1 cellular context compared by ENCODE assay signal in genomic region chr15:39357478-39358268, GRCh38.
TF ChIP-seq lines count a peak whose summit lies in the region.

No MANE protein-coding gene starts in this region.

TF ChIP-seq in HepG2, 621 proteins besides CTCF, POLR2A, EP300 and RAD21 (continued from another document):
- TF ChIP-seq, protein P1, sequence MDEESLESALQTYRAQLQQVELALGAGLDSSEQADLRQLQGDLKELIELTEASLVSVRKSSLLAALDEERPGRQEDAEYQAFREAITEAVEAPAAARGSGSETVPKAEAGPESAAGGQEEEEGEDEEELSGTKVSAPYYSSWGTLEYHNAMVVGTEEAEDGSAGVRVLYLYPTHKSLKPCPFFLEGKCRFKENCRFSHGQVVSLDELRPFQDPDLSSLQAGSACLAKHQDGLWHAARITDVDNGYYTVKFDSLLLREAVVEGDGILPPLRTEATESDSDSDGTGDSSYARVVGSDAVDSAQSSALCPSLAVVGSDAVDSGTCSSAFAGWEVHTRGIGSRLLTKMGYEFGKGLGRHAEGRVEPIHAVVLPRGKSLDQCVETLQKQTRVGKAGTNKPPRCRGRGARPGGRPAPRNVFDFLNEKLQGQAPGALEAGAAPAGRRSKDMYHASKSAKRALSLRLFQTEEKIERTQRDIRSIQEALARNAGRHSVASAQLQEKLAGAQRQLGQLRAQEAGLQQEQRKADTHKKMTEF (CRISPR knock-in tag; IDR thresholded peaks at IDR 0.05) = no peak
- no peak for TF ChIP-seq MAFK (conservative IDR thresholded peaks at IDR 0.05 in 1 of 2, IDR thresholded peaks at IDR 0.05 in 1 of 2; ENCODE audit: low read length in 2 of 2)
- no peak for TF ChIP-seq ELF4 (CRISPR knock-in tag; IDR thresholded peaks at IDR 0.05; ENCODE audit: borderline replicate concordance)
- TF ChIP-seq, protein P2, sequence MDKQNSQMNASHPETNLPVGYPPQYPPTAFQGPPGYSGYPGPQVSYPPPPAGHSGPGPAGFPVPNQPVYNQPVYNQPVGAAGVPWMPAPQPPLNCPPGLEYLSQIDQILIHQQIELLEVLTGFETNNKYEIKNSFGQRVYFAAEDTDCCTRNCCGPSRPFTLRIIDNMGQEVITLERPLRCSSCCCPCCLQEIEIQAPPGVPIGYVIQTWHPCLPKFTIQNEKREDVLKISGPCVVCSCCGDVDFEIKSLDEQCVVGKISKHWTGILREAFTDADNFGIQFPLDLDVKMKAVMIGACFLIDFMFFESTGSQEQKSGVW (CRISPR knock-in tag; IDR thresholded peaks at IDR 0.05; ENCODE audit: borderline replicate concordance) = no peak
- no peak for TF ChIP-seq ZNF10 (CRISPR knock-in tag; IDR thresholded peaks at IDR 0.05; ENCODE audit: borderline replicate concordance, low read depth)
- TF ChIP-seq PRPF4 (IDR thresholded peaks at IDR 0.05; ENCODE audit: low read depth, low read length, poor library complexity, severe bottlenecking) = no peak
- TF ChIP-seq XRCC5 (optimal IDR thresholded peaks at IDR 0.05; ENCODE audit: low read length) = no peak
- TF ChIP-seq SALL1 (CRISPR knock-in tag; IDR thresholded peaks at IDR 0.05) = no peak
- no peak for TF ChIP-seq JARID2 (CRISPR knock-in tag; IDR thresholded peaks at IDR 0.05; ENCODE audit: insufficient replicate concordance)
- no peak for TF ChIP-seq GTF2F1 (IDR thresholded peaks at IDR 0.05; ENCODE audit: low read length)
TF ChIP-seq in HepG2: peak in this region for 0.
